In the genomic region with DNA sequence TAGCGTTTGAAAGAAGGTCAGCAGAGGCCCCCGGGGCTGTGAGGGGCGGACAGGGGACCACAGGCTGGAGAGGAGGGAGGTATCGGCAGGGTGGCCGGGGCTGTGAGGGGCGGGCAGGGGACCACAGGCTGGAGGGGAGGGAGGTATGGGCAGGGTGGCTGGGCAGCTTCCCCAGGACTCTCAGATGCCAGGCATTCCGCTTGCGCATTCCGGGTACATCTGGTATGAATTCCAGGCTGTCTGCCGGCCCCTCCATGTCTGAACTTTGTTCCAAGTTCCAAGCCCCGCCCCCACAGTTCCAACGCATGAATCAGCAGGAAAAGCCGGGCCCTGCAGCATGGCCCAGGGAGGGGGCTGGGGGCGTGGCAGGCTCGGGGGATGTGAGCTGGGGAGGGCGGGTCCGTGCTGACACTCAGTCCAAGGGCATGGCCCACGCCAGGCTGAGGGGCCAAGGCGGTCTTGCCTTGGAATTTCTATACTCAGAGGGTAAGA, we compare ENCODE assay signal across 8 cellular contexts. TPM values are rescaled to one million over a fixed set of nuclear protein-coding genes. Genes with fewer than 3 reads are reported as not detected.
DNase-seq lines count a peak whose midpoint lies in the region; ATAC-seq and TF ChIP-seq lines count a peak whose summit lies in the region.

No MANE protein-coding gene starts in this region.

- peaks cover 54% of the 10 kb centered on the region for H4K20me1 ChIP-seq in IMR-90 (ENCODE audit: insufficient read depth, low read length)
- H4K20me1 ChIP-seq in fibroblast of lung (ENCODE audit: control insufficient read depth, extremely low read depth, insufficient read depth, low read length) = peaks cover 12% of the 10 kb centered on the region

- in situ Hi-C loops in IMR-90 (cut with MboI; ENCODE audit: low sequenced_read_pairs) = loop anchor here (25.0 kb wide), 1 partner anchor 323 kb away; a partner anchor contains a TSS
- in situ Hi-C loops in transverse colon (cut with MboI; ENCODE audit: low pct_ligation_motif_present in 1 of 4, low pct_unique_long_range_greater_than_20kb in 1 of 4, low sequenced_read_pairs in 3 of 4) = loop anchor here in 2 of 4 donors (25.0 kb wide), 2 partner anchors 98 to 323 kb away; a partner anchor contains a TSS

- H3K14ac ChIP-seq in IMR-90 (replicated peaks; ENCODE audit: low read depth, low read length) = peak overlapping the region; percentile 98

- H2AK9ac ChIP-seq in IMR-90 (replicated peaks; ENCODE audit: low read depth, low read length, poor library complexity) = peak overlapping the region; percentile 99

- H3K23ac ChIP-seq in IMR-90 (ENCODE audit: low read depth, low read length) = peak overlapping the region; percentile 85

- peak overlapping the region; percentile 51 for H3K27ac ChIP-seq in CD8-positive, alpha-beta memory T cell (ENCODE audit: low read depth, low read length)
- H3K27ac ChIP-seq in IMR-90 (ENCODE audit: insufficient read depth, low read length) = peak overlapping the region; percentile 98
- H3K27ac ChIP-seq in fibroblast of lung (ENCODE audit: insufficient read depth, low read length) = peak overlapping the region; percentile 99
- peak overlapping the region; percentile 98 to 99 for H3K27ac ChIP-seq in mucosa of rectum (ENCODE audit: low read depth in 2 of 2, low read length in 2 of 2)
- H3K27ac ChIP-seq in transverse colon = peak overlapping the region; percentile 98 to 99 (median 98)

- peak overlapping the region; percentile 28 for H4K5ac ChIP-seq in IMR-90 (ENCODE audit: low read depth, low read length)

- H3K79me1 ChIP-seq in IMR-90 (ENCODE audit: low read depth in 1 of 2, low read length in 2 of 2) = peaks cover 0 to 63% of the 10 kb centered on the region in 2 experiments; a peak in 2 of 4 replicates

- H2AFZ ChIP-seq in IMR-90 (replicated peaks; ENCODE audit: low read length, poor library complexity) (no peak overlapping the region), fibroblast of lung (ENCODE audit: low read length) (no peak overlapping the region)

- H3K79me2 ChIP-seq in fibroblast of lung (ENCODE audit: control insufficient read depth, insufficient read depth, low read length) = peaks cover 41% of the 10 kb centered on the region

- H3K56ac ChIP-seq in IMR-90 (ENCODE audit: extremely low read depth, insufficient read depth, low read length) = peak overlapping the region; percentile 96

- ATAC-seq in IMR-90 (ENCODE audit: low read depth) = peak; percentile 40
- peak; percentile 8 for ATAC-seq in WTC11
- no peak for ATAC-seq in GM21786 (IDR thresholded peaks at IDR 0.05; ENCODE audit: unreplicated experiment)

- TF ChIP-seq POLR2A in IMR-90 (IDR thresholded peaks at IDR 0.05; ENCODE audit: low read depth, low read length) (peak; percentile 44; the same call in 1 of the 2 replicates), transverse colon (IDR thresholded peaks at IDR 0.05) (no peak)

- H3K9me1 ChIP-seq in IMR-90 (ENCODE audit: insufficient read depth, low read length) = peaks cover 12% of the 10 kb centered on the region

- H2BK15ac ChIP-seq in IMR-90 (ENCODE audit: low read depth, low read length) = peak overlapping the region; percentile 44; the same call in 1 of the 3 replicates

- dilution Hi-C loops in IMR-90 (cut with HindIII; ENCODE audit: low sequenced_read_pairs, unreplicated experiment) = no loop called here

- peak overlapping the region; percentile 90 for H2AK5ac ChIP-seq in IMR-90 (ENCODE audit: low read depth, low read length)

- H3K9me3 ChIP-seq in CD8-positive, alpha-beta memory T cell (ENCODE audit: low read length) = no peaks in the 10 kb centered on the region
- H3K9me3 ChIP-seq in IMR-90 (ENCODE audit: control insufficient read depth, insufficient read depth, low read length) (no peaks in the 10 kb centered on the region), fibroblast of lung (ENCODE audit: control insufficient read depth, insufficient read depth, low read depth, low read length) (no peaks in the 10 kb centered on the region), mucosa of rectum (ENCODE audit: control insufficient read depth in 2 of 2, low read length in 2 of 2) (no peaks in the 10 kb centered on the region), transverse colon (no peaks in the 10 kb centered on the region)

- no peak overlapping the region for H3K4me3 ChIP-seq in CD8-positive, alpha-beta memory T cell (ENCODE audit: low read length)
- H3K4me3 ChIP-seq in IMR-90 (ENCODE audit: insufficient read depth, low read depth, low read length) (peak overlapping the region; percentile 78), fibroblast of lung (replicated peaks in 1 of 4; ENCODE audit: control extremely low read depth in 1 of 4, insufficient read depth in 1 of 4, low read depth in 3 of 4, low read length in 4 of 4) (peak overlapping the region; percentile 78 to 98 (median 90)), mucosa of rectum (ENCODE audit: low read length in 2 of 2) (peak overlapping the region; percentile 82 to 85), transverse colon (peak overlapping the region; percentile 72 to 97 (median 87))

- no peaks in the 10 kb centered on the region for H3K27me3 ChIP-seq in CD8-positive, alpha-beta memory T cell (ENCODE audit: insufficient read depth, low read length, poor library complexity, severe bottlenecking)
- H3K27me3 ChIP-seq in IMR-90 (ENCODE audit: control insufficient read depth, insufficient read depth, low read length) = no peaks in the 10 kb centered on the region
- no peaks in the 10 kb centered on the region for H3K27me3 ChIP-seq in fibroblast of lung (ENCODE audit: control insufficient read depth, insufficient read depth, low read length)
- no peaks in the 10 kb centered on the region for H3K27me3 ChIP-seq in mucosa of rectum (ENCODE audit: control insufficient read depth in 2 of 2, insufficient read depth in 2 of 2, low read length in 2 of 2)
- H3K27me3 ChIP-seq in transverse colon = no peaks in the 10 kb centered on the region

- intact Hi-C loops in IMR-90 (cut with micrococcal nuclease) (loop anchor here (1.0 to 2.0 kb wide), 2 partner anchors 30 to 45 kb away; a partner anchor contains a TSS), transverse colon (cut with DNase I; ENCODE audit: low total_unique reads) (loop anchor here (10.0 kb wide), 1 partner anchor 60 kb away; no protein-coding TSS in a partner anchor)

- H3K9ac ChIP-seq in IMR-90 (ENCODE audit: low read depth, low read length) = peak overlapping the region; percentile 94
- H3K9ac ChIP-seq in fibroblast of lung (ENCODE audit: insufficient read depth, low read length) = peak overlapping the region; percentile 99
- H3K9ac ChIP-seq in mucosa of rectum (ENCODE audit: low read depth in 1 of 2, low read length in 2 of 2) = peak overlapping the region; percentile 83 to 91

- H4K91ac ChIP-seq in IMR-90 (ENCODE audit: insufficient read depth, low read depth, low read length) = peak overlapping the region; percentile 89

- no TSS peak for BruUV-seq in IMR-90 (replicated peaks; lab: Mats Ljungman, UMichigan)

- TF ChIP-seq CTCF in IMR-90 (conservative IDR thresholded peaks at IDR 0.05; ENCODE audit: low read depth, low read length) = no peak
- no peak for TF ChIP-seq CTCF in WTC11 (IDR thresholded peaks at IDR 0.05)
- TF ChIP-seq CTCF in fibroblast of lung (conservative IDR thresholded peaks at IDR 0.05 in 1 of 2, IDR thresholded peaks at IDR 0.05 in 1 of 2; ENCODE audit: low read depth in 1 of 2, low read length in 2 of 2) = no peak
- TF ChIP-seq CTCF in transverse colon (IDR thresholded peaks at IDR 0.05) = no peak

- CTCF ChIA-PET in CD8-positive, alpha-beta memory T cell (lab: Charles Lee) = interaction anchor here (1.2 to 2.3 kb wide), 2 partner anchors 54 to 151 kb away, joined by 3 to 5 read pairs; no protein-coding TSS in a partner anchor
- CTCF ChIA-PET in IMR-90 (lab: Yijun Ruan, JAX) (interaction anchor here (1.4 kb wide), 1 partner anchor 69 kb away, joined by 5 read pairs; no protein-coding TSS in a partner anchor), WTC11 (lab: Charles Lee) (interaction anchor here (0.6 to 5.7 kb wide), 17 partner anchors 10 to 309 kb away, joined by 3 to 64 read pairs (median 7); a partner anchor contains a TSS)

- H3K4me1 Mint-ChIP-seq in CD8-positive, alpha-beta memory T cell = peaks cover 28 to 44% (median 42%) of the 10 kb centered on the region in 3 donors
- peaks cover 24% of the 10 kb centered on the region for H3K4me1 Mint-ChIP-seq in WTC11

- peak overlapping the region; percentile 67 for H3K18ac ChIP-seq in IMR-90 (ENCODE audit: low read depth, low read length)

- peak overlapping the region; percentile 94 for H3K4ac ChIP-seq in IMR-90 (ENCODE audit: low read depth, low read length)

- H3K9me3 Mint-ChIP-seq in CD8-positive, alpha-beta memory T cell = no peaks in the 10 kb centered on the region
- H3K9me3 Mint-ChIP-seq in WTC11 = no peaks in the 10 kb centered on the region

- H2BK20ac ChIP-seq in IMR-90 (ENCODE audit: low read depth, low read length) = no peak overlapping the region

- peak overlapping the region; percentile 18 to 73 for H4K8ac ChIP-seq in IMR-90 (ENCODE audit: low read depth in 2 of 2, low read length in 2 of 2)

- peaks cover 30% of the 10 kb centered on the region for H3K4me1 ChIP-seq in CD8-positive, alpha-beta memory T cell (ENCODE audit: insufficient read depth, low read length)
- H3K4me1 ChIP-seq in IMR-90 (ENCODE audit: control insufficient read depth, insufficient read depth, low read length) = peaks cover 27% of the 10 kb centered on the region
- H3K4me1 ChIP-seq in fibroblast of lung (ENCODE audit: control insufficient read depth, extremely low read depth, insufficient read depth, low read length) = peaks cover 30% of the 10 kb centered on the region
- peaks cover 40 to 44% of the 10 kb centered on the region in 2 donors for H3K4me1 ChIP-seq in mucosa of rectum (ENCODE audit: control insufficient read depth in 2 of 2, insufficient read depth in 2 of 2, low read length in 2 of 2)
- peaks cover 25 to 52% (median 40%) of the 10 kb centered on the region in 4 donors for H3K4me1 ChIP-seq in transverse colon

- peak overlapping the region; percentile 96 for H2BK5ac ChIP-seq in IMR-90 (ENCODE audit: low read depth, low read length, poor library complexity, severe bottlenecking)

- peaks cover 0 to 18% (median 4%) of the 10 kb centered on the region in 3 donors for H3K36me3 Mint-ChIP-seq in CD8-positive, alpha-beta memory T cell
- H3K36me3 Mint-ChIP-seq in WTC11 = no peaks in the 10 kb centered on the region

- peak overlapping the region; percentile 67 for H2BK120ac ChIP-seq in IMR-90 (ENCODE audit: low read depth, low read length)

- H3K27me3 Mint-ChIP-seq in CD8-positive, alpha-beta memory T cell = peaks cover 0 to 6% of the 10 kb centered on the region in 2 donors
- no peaks in the 10 kb centered on the region for H3K27me3 Mint-ChIP-seq in WTC11 (ENCODE audit: low read depth)

- DNase-seq in CD8-positive, alpha-beta memory T cell = no peak
- DNase-seq in IMR-90 (peak; percentile 97), WTC11 (ENCODE audit: low spot score) (peak; percentile 97), fibroblast of lung (ENCODE audit: low read depth in 2 of 2) (peak; percentile 97), transverse colon (peak; percentile 98), cerebellum (ENCODE audit: low spot score) (no peak)

- peak overlapping the region; percentile 39 to 84 (median 73) for H3K4me3 Mint-ChIP-seq in CD8-positive, alpha-beta memory T cell
- peak overlapping the region; percentile 93 for H3K4me3 Mint-ChIP-seq in WTC11

- H3K4me2 ChIP-seq in IMR-90 (ENCODE audit: low read depth, low read length) (peak overlapping the region; percentile 89), fibroblast of lung (ENCODE audit: extremely low read depth, insufficient read depth, low read length) (peak overlapping the region; percentile 92)

- H3K27ac Mint-ChIP-seq in CD8-positive, alpha-beta memory T cell = peak overlapping the region in 3 of 8 donors; percentile 33 to 78 (median 72)
- peak overlapping the region; percentile 97 for H3K27ac Mint-ChIP-seq in WTC11

- WGBS in IMR-90 (ENCODE audit: extremely low coverage in 2 of 2, insufficient read length in 1 of 2), 2 experiments = 0% methylated on average over 3 of the region's 19 CpGs; no CpG with 5 or more reads in 1 of the 2 experiments
- 0 to 15% methylated on average over 5 to 19 of the region's 19 CpGs for WGBS in transverse colon (ENCODE audit: low coverage in 1 of 2), 2 donors

- H3K36me3 ChIP-seq in CD8-positive, alpha-beta memory T cell (ENCODE audit: insufficient read depth, low read length) = no peaks in the 10 kb centered on the region
- peaks cover 32% of the 10 kb centered on the region for H3K36me3 ChIP-seq in IMR-90 (ENCODE audit: control insufficient read depth, insufficient read depth, low read length)
- H3K36me3 ChIP-seq in fibroblast of lung (ENCODE audit: control insufficient read depth, insufficient read depth, low read length) = peaks cover 25% of the 10 kb centered on the region
- H3K36me3 ChIP-seq in mucosa of rectum (ENCODE audit: control insufficient read depth in 2 of 2, insufficient read depth in 2 of 2, low read length in 2 of 2) = peaks cover 17 to 21% of the 10 kb centered on the region in 2 donors
- peaks cover 0 to 8% (median 4%) of the 10 kb centered on the region in 4 donors for H3K36me3 ChIP-seq in transverse colon

- POLR2A ChIA-PET in CD8-positive, alpha-beta memory T cell (lab: Charles Lee) = no interaction called here
- POLR2A ChIA-PET in IMR-90 (lab: Charles Lee; ENCODE audit: unreplicated experiment) = interaction anchor here (0.6 to 0.8 kb wide), 3 partner anchors 59 to 73 kb away, joined by 3 to 4 read pairs (median 3); no protein-coding TSS in a partner anchor
- POLR2A ChIA-PET in WTC11 (lab: Charles Lee) = interaction anchor here (0.6 to 1.5 kb wide), 4 partner anchors 10 to 140 kb away, joined by 3 to 4 read pairs (median 3); a partner anchor contains a TSS

- no peak for TF ChIP-seq RAD21 in IMR-90 (IDR thresholded peaks at IDR 0.05; ENCODE audit: low read length)

- peak; percentile 44 for TF ChIP-seq EP300 in transverse colon (IDR thresholded peaks at IDR 0.05; ENCODE audit: low read depth)

RNA-seq across cellular contexts. Expression of a gene that starts 4.4 kb away (rescaled TPM):
- total RNA-seq in CD8-positive, alpha-beta memory T cell = under 1 TPM; 0.09 to 0.22 TPM
- polyA plus RNA-seq in CD8-positive, alpha-beta memory T cell = 0.32 TPM
- total RNA-seq in IMR-90 (2012; rRNA removed) (0.72 and 0.83 TPM in 2 replicates), WTC11 (2021) (1.4 to 1.9 TPM (median 1.4 TPM) in 3 replicates), fibroblast of lung (5.1 and 9.7 TPM in 2 replicates), transverse colon (10 to 100 TPM; 21.6 to 48.6 (median 31.5) TPM), cerebellum (0.73 TPM)
- polyA plus RNA-seq in IMR-90 (2012; rRNA removed) (0.67 and 1.2 TPM in 2 replicates), fibroblast of lung (3.3 and 7.1 TPM in 2 replicates)
- polyA plus RNA-seq in IMR-90 (2012; cell fraction: cytosol; rRNA removed) = 0.49 and 0.75 TPM in 2 replicates
- 0.75 and 2.1 TPM in 2 replicates for polyA plus RNA-seq in IMR-90 (2012; cell fraction: nucleus; rRNA removed; ENCODE audit: low replicate concordance)
- polyA plus RNA-seq in fibroblast of lung (2012) = 3.8 and 10.9 TPM in 2 replicates
- polyA minus RNA-seq in fibroblast of lung (ENCODE audit: low replicate concordance) = 2.7 and 12.4 TPM in 2 replicates

RNA-seq across cellular contexts. Expression of a gene that starts 10.0 kb away (rescaled TPM):
- 10 to 100 TPM; 21.1 to 23.7 TPM for total RNA-seq in CD8-positive, alpha-beta memory T cell
- polyA plus RNA-seq in CD8-positive, alpha-beta memory T cell = 20.4 TPM
- total RNA-seq in IMR-90 (2012; rRNA removed) (3.0 and 3.9 TPM in 2 replicates), WTC11 (2021) (14.0 to 16.4 TPM (median 15.1 TPM) in 3 replicates), fibroblast of lung (26.2 and 31.5 TPM in 2 replicates), transverse colon (10 to 100 TPM; 26.1 to 73.7 (median 35.7) TPM), cerebellum (8.3 TPM)
- polyA plus RNA-seq in IMR-90 (2012; rRNA removed) (8.4 and 10.4 TPM in 2 replicates), fibroblast of lung (5.4 and 6.6 TPM in 2 replicates)
- 4.5 and 7.7 TPM in 2 replicates for polyA plus RNA-seq in IMR-90 (2012; cell fraction: cytosol; rRNA removed)
- polyA plus RNA-seq in IMR-90 (2012; cell fraction: nucleus; rRNA removed; ENCODE audit: low replicate concordance) = 21.3 and 52.6 TPM in 2 replicates
- 11.7 and 15.4 TPM in 2 replicates for polyA plus RNA-seq in fibroblast of lung (2012)
- polyA minus RNA-seq in fibroblast of lung (ENCODE audit: low replicate concordance) = 18.6 and 20.9 TPM in 2 replicates

RNA-seq across cellular contexts. Expression of a gene that starts 28.1 kb away (rescaled TPM):
- under 1 TPM; 0.13 to 0.33 TPM for total RNA-seq in CD8-positive, alpha-beta memory T cell
- not detected for polyA plus RNA-seq in CD8-positive, alpha-beta memory T cell
- not detected in 2 replicates for total RNA-seq in IMR-90 (2012; rRNA removed)
- not detected in 2 replicates for polyA plus RNA-seq in IMR-90 (2012; rRNA removed)
- polyA plus RNA-seq in IMR-90 (2012; cell fraction: cytosol; rRNA removed) = 0.02 TPM in 1 of 2 replicates, not detected in the other
- polyA plus RNA-seq in IMR-90 (2012; cell fraction: nucleus; rRNA removed; ENCODE audit: low replicate concordance) = 0.08 and 0.17 TPM in 2 replicates
- 1.6 to 2.7 TPM (median 2.1 TPM) in 3 replicates for total RNA-seq in WTC11 (2021)
- total RNA-seq in fibroblast of lung = under 0.01 and 0.17 TPM in 2 replicates
- polyA plus RNA-seq in fibroblast of lung = 0.06 and 0.09 TPM in 2 replicates
- polyA plus RNA-seq in fibroblast of lung (2012) = 0.10 TPM in 1 of 2 replicates, not detected in the other
- 0.59 TPM in 1 of 2 replicates, not detected in the other for polyA minus RNA-seq in fibroblast of lung (ENCODE audit: low replicate concordance)
- total RNA-seq in transverse colon = 10 to 100 TPM in 1 of 4 donors, 1 to 10 TPM in 2, not detected in 1; 3.2 to 10.5 (median 3.4) TPM
- 0.18 TPM for total RNA-seq in cerebellum

RNA-seq across cellular contexts. Expression of a gene that starts 29.9 kb away (rescaled TPM):
- 100 to 1,000 TPM; 430 to 447 TPM for total RNA-seq in CD8-positive, alpha-beta memory T cell
- 209 TPM for polyA plus RNA-seq in CD8-positive, alpha-beta memory T cell
- 113 and 141 TPM in 2 replicates for total RNA-seq in IMR-90 (2012; rRNA removed)
- polyA plus RNA-seq in IMR-90 (2012; rRNA removed) = 160 and 167 TPM in 2 replicates
- 63.5 and 106 TPM in 2 replicates for polyA plus RNA-seq in IMR-90 (2012; cell fraction: cytosol; rRNA removed)
- 249 and 303 TPM in 2 replicates for polyA plus RNA-seq in IMR-90 (2012; cell fraction: nucleus; rRNA removed; ENCODE audit: low replicate concordance)
- 323 to 388 TPM (median 328 TPM) in 3 replicates for total RNA-seq in WTC11 (2021)
- total RNA-seq in fibroblast of lung = 74.5 and 122 TPM in 2 replicates
- 88.9 and 140 TPM in 2 replicates for polyA plus RNA-seq in fibroblast of lung
- 132 and 182 TPM in 2 replicates for polyA plus RNA-seq in fibroblast of lung (2012)
- polyA minus RNA-seq in fibroblast of lung (ENCODE audit: low replicate concordance) = 607 and 770 TPM in 2 replicates
- 100 to 1,000 TPM; 155 to 410 (median 169) TPM for total RNA-seq in transverse colon
- total RNA-seq in cerebellum = 128 TPM

RNA-seq across cellular contexts. Expression of a gene that starts 47.3 kb away (rescaled TPM):
- total RNA-seq in CD8-positive, alpha-beta memory T cell = 1 to 10 TPM; 1.2 to 2.1 TPM
- polyA plus RNA-seq in CD8-positive, alpha-beta memory T cell = 2.4 TPM
- 11.7 and 15.6 TPM in 2 replicates for total RNA-seq in IMR-90 (2012; rRNA removed)
- 90.2 and 94.3 TPM in 2 replicates for polyA plus RNA-seq in IMR-90 (2012; rRNA removed)
- polyA plus RNA-seq in IMR-90 (2012; cell fraction: cytosol; rRNA removed) = 104 and 232 TPM in 2 replicates
- 61.8 and 102 TPM in 2 replicates for polyA plus RNA-seq in IMR-90 (2012; cell fraction: nucleus; rRNA removed; ENCODE audit: low replicate concordance)
- 16.7 to 26.2 TPM (median 22.1 TPM) in 3 replicates for total RNA-seq in WTC11 (2021)
- 199 and 429 TPM in 2 replicates for total RNA-seq in fibroblast of lung
- 140 and 360 TPM in 2 replicates for polyA plus RNA-seq in fibroblast of lung
- polyA plus RNA-seq in fibroblast of lung (2012) = 77.7 and 190 TPM in 2 replicates
- polyA minus RNA-seq in fibroblast of lung (ENCODE audit: low replicate concordance) = 42.1 and 138 TPM in 2 replicates
- total RNA-seq in transverse colon = 100 to 1,000 TPM in 3 of 4 donors, 10 to 100 TPM in 1; 88.3 to 340 (median 114) TPM
- total RNA-seq in cerebellum = 12.2 TPM

Comparison
In these comparisons a context has a peak if more than half of its experiments do, and no peak if none do; other contexts are left out.
1. DNase-seq: peak in IMR-90 (single experiment), WTC11 (single experiment), fibroblast of lung (2 of 2) and transverse colon (single experiment); none in CD8-positive, alpha-beta memory T cell (0 of 5) and cerebellum (single experiment).
2. Peak in every context shown above with its lines, with median percentiles within 50 percentile points of each other: H3K27ac ChIP-seq and H3K9ac ChIP-seq.